In genomic region chr1:119808972-119809550, GRCh38 we compare ENCODE assay signal across 8 cellular contexts. TPM values are rescaled to one million over a fixed set of nuclear protein-coding genes. Genes with fewer than 3 reads are reported as not detected.
DNase-seq lines count a peak whose midpoint lies in the region; ATAC-seq and TF ChIP-seq lines count a peak whose summit lies in the region.

No MANE protein-coding gene starts in this region.

- CTCF ChIA-PET in AG04450 (lab: Charles Lee): interaction anchor here (0.5 to 4.0 kb wide), 43 partner anchors 9 to 159 kb away, joined by 3 to 31 read pairs (median 4); no protein-coding TSS in a partner anchor

- TF ChIP-seq CTCF in AG04450 (IDR thresholded peaks at IDR 0.05; ENCODE audit: low read depth, low read length) (peak; percentile 94), lower leg skin (IDR thresholded peaks at IDR 0.05) (peak in 1 of 3 donors; percentile 47)

- intact Hi-C loops in lower leg skin (cut with DNase I; ENCODE audit: low total_unique reads): no loop called here

- ATAC-seq in GM18907 (IDR thresholded peaks at IDR 0.05; ENCODE audit: unreplicated experiment) (peak; percentile 80), HG03521 (IDR thresholded peaks at IDR 0.05; ENCODE audit: unreplicated experiment) (peak; percentile 69)

- H3K9me3 ChIP-seq in AG04450 (ENCODE audit: control insufficient read depth, insufficient read depth, low read length): no peaks in the 10 kb centered on the region

- peaks cover 8% of the 10 kb centered on the region for H3K27me3 ChIP-seq in AG04450 (ENCODE audit: control insufficient read depth, insufficient read depth, low read length)

- DNase-seq in AG04450 (ENCODE audit: low read depth, low spot score) (peak; percentile 47), NCI-H748 (lab: John Stamatoyannopoulos, UW; ENCODE audit: unreplicated experiment) (peak; percentile 74), dedifferentiated amniotic fluid mesenchymal stem cell (ENCODE audit: extremely low spot score) (peak; percentile 49), lower leg skin (ENCODE audit: low spot score in 2 of 2) (peak; percentile 59 to 93)
- peak; percentile 61 for DNase-seq in activated CD4-positive, alpha-beta T cell treated with anti-CD3 and anti-CD28 coated beads, Interleukin-2, amount 50 U/mL, for 1 hour
- peak; percentile 19 to 47 (median 44) for DNase-seq in stimulated activated CD4-positive, alpha-beta T cell treated with anti-CD3 and anti-CD28 coated beads, TNF-alpha, amount 100 ng/mL, for 48 hours (ENCODE audit: low read depth in 3 of 3)

- no peak overlapping the region for H3K4me3 ChIP-seq in AG04450 (ENCODE audit: low read depth, low read length)
- no peak overlapping the region for H3K4me3 ChIP-seq in lower leg skin (ENCODE audit: low read depth, poor library complexity, severe bottlenecking)

- no peak for TF ChIP-seq POLR2A in lower leg skin (IDR thresholded peaks at IDR 0.05)

- no peak overlapping the region for H3K27ac ChIP-seq in AG04450 (ENCODE audit: low read depth, low read length)

- 3 to 6% methylated on average over 6 of the region's 6 CpGs for WGBS in lower leg skin, 2 donors

- POLR2A ChIA-PET in AG04450 (lab: Yijun Ruan, JAX): no interaction called here

RNA-seq across cellular contexts. Expression of gene REG4, which starts 2.2 kb away (rescaled TPM):
- not detected in 2 replicates for polyA plus RNA-seq in AG04450 (2011; rRNA removed)
- not detected in 2 replicates for polyA minus RNA-seq in AG04450 (2011; rRNA and poly(A)+ RNA removed)
- not detected for total RNA-seq in lower leg skin

RNA-seq across cellular contexts. Expression of gene HMGCS2, which starts 40.4 kb away (rescaled TPM):
- polyA plus RNA-seq in AG04450 (2011; rRNA removed): not detected in 2 replicates
- not detected in 2 replicates for polyA minus RNA-seq in AG04450 (2011; rRNA and poly(A)+ RNA removed)
- total RNA-seq in lower leg skin: 100 to 1,000 TPM in 2 of 4 donors, 10 to 100 TPM in 2; 23.9 to 400 (median 93.4) TPM
